In the genomic region with DNA sequence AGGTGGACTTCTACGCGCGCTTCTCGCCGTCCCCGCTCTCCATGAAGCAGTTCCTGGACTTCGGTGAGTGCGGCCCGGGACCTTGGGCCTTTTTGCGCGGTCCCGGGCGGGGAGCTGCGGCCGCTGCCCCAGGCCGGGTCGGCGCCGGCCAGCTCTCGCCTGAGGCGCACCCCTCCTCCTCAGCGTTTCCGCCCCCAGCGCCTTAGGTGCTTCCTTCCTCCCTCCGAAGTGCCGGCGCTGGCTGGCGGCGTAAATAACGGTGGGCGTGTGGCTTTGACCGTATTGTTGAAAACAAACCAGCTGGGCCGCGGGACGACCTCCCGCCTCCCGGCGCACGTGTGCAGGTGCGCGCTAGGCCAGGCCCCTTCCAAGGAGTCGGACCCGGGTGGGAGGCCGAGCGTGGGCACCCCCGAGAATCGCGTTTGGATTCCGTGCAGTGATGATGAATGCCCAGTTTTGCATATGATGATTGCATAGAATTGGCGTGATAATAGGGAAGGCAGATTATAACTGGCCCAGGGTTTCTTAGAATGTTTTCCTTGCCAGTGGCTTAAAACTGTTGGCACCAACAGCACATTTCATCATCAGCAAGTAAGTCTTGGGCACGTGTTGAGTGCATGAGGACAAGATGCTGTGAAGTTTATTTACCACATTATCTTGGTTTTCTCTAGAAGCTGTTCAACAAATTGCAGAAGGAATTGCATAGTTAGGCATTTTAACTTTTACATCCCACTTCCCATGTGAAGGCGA, we compare ENCODE assay signal across 8 cellular contexts. TPM values are rescaled to one million over a fixed set of nuclear protein-coding genes. Genes with fewer than 3 reads are reported as not detected.
DNase-seq lines count a peak whose midpoint lies in the region; ATAC-seq lines count a peak whose summit lies in the region.

No MANE protein-coding gene starts in this region.

- H4K8ac ChIP-seq in mesendoderm (ENCODE audit: low read depth, low read length), result no peak overlapping the region

- peak; percentile 53 for ATAC-seq in GM18858 (IDR thresholded peaks at IDR 0.05; ENCODE audit: unreplicated experiment)
- peak; percentile 59 for ATAC-seq in HG03060 (IDR thresholded peaks at IDR 0.05; ENCODE audit: low read depth, unreplicated experiment)

- H3K27ac ChIP-seq in mesendoderm (ENCODE audit: low read depth, low read length), result peak overlapping the region; percentile 90

- H3K23ac ChIP-seq in mesendoderm (ENCODE audit: low read length), result no peak overlapping the region

- H2BK120ac ChIP-seq in mesendoderm (ENCODE audit: low read depth, low read length), result peak overlapping the region; percentile 32

- no peaks in the 10 kb centered on the region for H3K36me3 ChIP-seq in mesendoderm (ENCODE audit: control insufficient read depth, insufficient read depth, low read length)

- peaks cover 5% of the 10 kb centered on the region for H3K79me1 ChIP-seq in mesendoderm (ENCODE audit: low read length)

- H3K4me3 ChIP-seq in mesendoderm (ENCODE audit: low read length), result peak overlapping the region; percentile 55

- no peak overlapping the region for H2BK5ac ChIP-seq in mesendoderm (ENCODE audit: low read length)

- peaks cover 6% of the 10 kb centered on the region for H3K4me1 ChIP-seq in mesendoderm (ENCODE audit: control insufficient read depth, low read depth, low read length)

- H3K56ac ChIP-seq in mesendoderm (ENCODE audit: low read length), result peak overlapping the region; percentile 84

- H3K18ac ChIP-seq in mesendoderm (ENCODE audit: low read length), result peak overlapping the region; percentile 91

- H4K5ac ChIP-seq in mesendoderm (ENCODE audit: low read length), result no peak overlapping the region

- no CpG with 5 or more reads among the region's 52 CpGs for WGBS in mesendoderm (ENCODE audit: extremely low coverage, insufficient coverage, low lambda C conversion rate)

- H2BK15ac ChIP-seq in mesendoderm (replicated peaks; ENCODE audit: low read depth), result no peak overlapping the region

- H2AK5ac ChIP-seq in mesendoderm (ENCODE audit: low read length), result no peak overlapping the region

- no peaks in the 10 kb centered on the region for H3K27me3 ChIP-seq in mesendoderm (ENCODE audit: insufficient read depth, low read length, poor library complexity)

- DNase-seq in AG08395 (ENCODE audit: low spot score), result peak; percentile 37
- DNase-seq in NCI-H524 (lab: John Stamatoyannopoulos, UW), result peak; percentile 24 to 54
- peak; percentile 34 to 39 for DNase-seq in activated CD4-positive, alpha-beta T cell treated with anti-CD3 and anti-CD28 coated beads, Interleukin-2, amount 50 U/mL, for 4 hours
- DNase-seq in effector CD4-positive, alpha-beta T cell, result peak; percentile 40
- DNase-seq in mesendoderm, result peak; percentile 89
- DNase-seq in stimulated activated CD8-positive, alpha-beta memory T cell treated with anti-CD3 and anti-CD28 coated beads, Interleukin-2, amount 100 ng/mL, for 1 hour (ENCODE audit: low read depth in 2 of 2), result peak; percentile 24 to 33

- H3K4ac ChIP-seq in mesendoderm (ENCODE audit: low read depth, low read length), result peak overlapping the region; percentile 11

- H3K4me2 ChIP-seq in mesendoderm (ENCODE audit: low read length), result peak overlapping the region; percentile 75

- H3K79me2 ChIP-seq in mesendoderm (ENCODE audit: control insufficient read depth, insufficient read depth, low read length), result peaks cover 31% of the 10 kb centered on the region

- H3K9ac ChIP-seq in mesendoderm (ENCODE audit: low read length), result peak overlapping the region; percentile 87

RNA-seq across cellular contexts. Expression of gene PDK1, which starts 0.6 kb away (rescaled TPM):
- polyA plus RNA-seq in mesendoderm (2013, experiment 1 of 2), result 33.1 TPM
- polyA plus RNA-seq in mesendoderm (2013, experiment 2 of 2), result 34.5 TPM

Comparison
In these comparisons a context has a peak if more than half of its experiments do, and no peak if none do; other contexts are left out.
1. Peak in every context shown above with its lines: DNase-seq, ATAC-seq, H3K4me3 ChIP-seq and H3K27ac ChIP-seq.
2. DNase-seq: peak in every context shown above with its lines; median percentile 89 in mesendoderm; 40 in effector CD4-positive, alpha-beta T cell; 39 in NCI-H524; 37 in AG08395; 36 in activated CD4-positive, alpha-beta T cell treated with anti-CD3 and anti-CD28 coated beads, Interleukin-2, amount 50 U/mL, for 4 hours; 28 in stimulated activated CD8-positive, alpha-beta memory T cell treated with anti-CD3 and anti-CD28 coated beads, Interleukin-2, amount 100 ng/mL, for 1 hour.